Comparison of ENCODE assay signal across 8 cellular contexts in genomic region chr1:42952353-42953001, GRCh38. TPM values are rescaled to one million over a fixed set of nuclear protein-coding genes. Genes with fewer than 3 reads are reported as not detected.
DNase-seq lines count a peak whose midpoint lies in the region; ATAC-seq and TF ChIP-seq lines count a peak whose summit lies in the region.

No MANE protein-coding gene starts in this region.

- CTCF ChIA-PET in GM10248 (lab: Yijun Ruan, JAX), result interaction anchor here (0.7 to 3.7 kb wide), 12 partner anchors 9 to 270 kb away, joined by 3 to 21 read pairs (median 4); partner anchors contain the start of genes YBX1 and ZNF691

- no peak overlapping the region for H3K4me3 ChIP-seq in esophagus muscularis mucosa

- no peak for TF ChIP-seq EP300 in esophagus muscularis mucosa (IDR thresholded peaks at IDR 0.05)

- DNase-seq in GM10248 (ENCODE audit: extremely low spot score) (peak; percentile 61), RPMI7951 (ENCODE audit: low read depth) (peak; percentile 63), fibroblast of gingiva (ENCODE audit: low read depth) (peak; percentile 36), esophagus muscularis mucosa (ENCODE audit: extremely low spot score) (no peak), MV-4-11 (lab: John Stamatoyannopoulos, UW) (no peak), NK-92 (lab: John Stamatoyannopoulos, UW; ENCODE audit: unreplicated experiment) (no peak)

- TF ChIP-seq CTCF in GM10248 (IDR thresholded peaks at IDR 0.05; ENCODE audit: control extremely low read depth, extremely low read depth, low read depth, missing control alignments) (no peak), esophagus muscularis mucosa (IDR thresholded peaks at IDR 0.05) (no peak)

- peak overlapping the region in 1 of 4 donors; percentile 21 for H3K27ac ChIP-seq in esophagus muscularis mucosa (replicated peaks in 1 of 4)

- ATAC-seq in GM21529 (IDR thresholded peaks at IDR 0.05; ENCODE audit: unreplicated experiment) (peak; percentile 71), GM19023 (IDR thresholded peaks at IDR 0.05; ENCODE audit: unreplicated experiment) (no peak)

- peaks cover 0 to 8% (median 3%) of the 10 kb centered on the region in 4 donors for H3K36me3 ChIP-seq in esophagus muscularis mucosa

- no peaks in the 10 kb centered on the region for H3K27me3 ChIP-seq in esophagus muscularis mucosa

- H3K4me1 ChIP-seq in esophagus muscularis mucosa, result peaks cover 33 to 59% (median 40%) of the 10 kb centered on the region in 4 donors

- intact Hi-C loops in esophagus muscularis mucosa (cut with DNase I), result no loop called here

- no peak for TF ChIP-seq POLR2A in esophagus muscularis mucosa (IDR thresholded peaks at IDR 0.05; ENCODE audit: low read depth)

- H3K9me3 ChIP-seq in esophagus muscularis mucosa, result no peaks in the 10 kb centered on the region

- 94% methylated on average over 10 of the region's 10 CpGs for WGBS in esophagus muscularis mucosa

- POLR2A ChIA-PET in GM10248 (lab: Yijun Ruan, JAX), result interaction anchor here (0.7 to 3.6 kb wide), 7 partner anchors 8 to 424 kb away, joined by 3 to 27 read pairs (median 4); no protein-coding TSS in a partner anchor

RNA-seq across cellular contexts. Expression of gene SLC2A1, which starts 6.2 kb away (rescaled TPM):
- total RNA-seq in RPMI7951 (2014; rRNA removed; shearing (Covaris generic)), result 192 and 248 TPM in 2 replicates
- total RNA-seq in esophagus muscularis mucosa, result 10 to 100 TPM; 17.4 to 63.6 (median 31.8) TPM

Comparison
In these comparisons a context has a peak if more than half of its experiments do, and no peak if none do; other contexts are left out.
1. DNase-seq: peak in GM10248 (single experiment), RPMI7951 (single experiment) and fibroblast of gingiva (single experiment); none in esophagus muscularis mucosa (single experiment), MV-4-11 (single experiment) and NK-92 (single experiment).